Comparison of ENCODE assay signal across 9 cellular contexts in the genomic region with DNA sequence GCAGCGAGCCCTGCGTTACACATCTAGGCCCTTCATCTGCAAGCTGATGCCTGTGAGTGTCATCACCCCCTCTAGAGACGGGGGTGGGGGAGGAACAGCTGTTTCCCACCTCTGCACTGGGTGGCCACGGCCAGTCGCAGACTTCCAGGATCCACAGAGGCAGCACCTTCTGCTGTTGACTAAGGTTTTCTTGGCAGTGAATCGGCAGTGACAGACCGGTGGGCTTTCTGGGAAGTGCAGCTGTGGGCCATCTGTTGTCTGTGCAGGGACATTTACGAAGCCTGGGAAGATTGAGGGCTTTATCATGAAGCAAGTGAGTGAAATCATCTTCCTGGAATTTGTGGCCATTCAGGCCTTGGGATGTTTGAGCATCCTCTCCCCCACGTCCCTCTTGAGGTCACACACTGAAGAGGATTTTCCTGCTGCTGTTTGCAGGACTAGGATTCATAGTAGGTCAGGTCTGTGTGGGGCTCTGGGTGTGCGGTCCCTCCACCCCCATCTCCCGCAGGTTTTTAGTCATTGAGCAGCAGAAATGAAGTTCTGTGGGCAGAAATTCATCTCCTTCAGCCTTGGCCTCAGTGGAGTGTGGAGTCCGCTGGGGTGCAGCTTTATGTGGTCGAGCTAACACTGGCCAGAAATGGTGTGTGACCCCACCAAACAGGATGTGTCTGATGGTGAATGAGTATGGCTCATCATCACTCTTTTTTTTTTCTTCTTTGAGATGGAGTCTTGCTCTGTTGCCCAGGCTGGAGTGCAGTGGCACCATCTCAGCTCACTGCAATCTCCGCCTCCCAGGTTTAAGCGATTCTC. TPM values are rescaled to one million over a fixed set of nuclear protein-coding genes. Genes with fewer than 3 reads are reported as not detected.
DNase-seq lines count a peak whose midpoint lies in the region; ATAC-seq and TF ChIP-seq lines count a peak whose summit lies in the region.
"Had no signal": no experiment of that assay in that cellular context is flagged by ENCODE, and none has a peak within 500 bp of the region (broad histone marks: within the 10 kb centered on the region; RNA-seq: fewer than 3 reads in every experiment).

No MANE protein-coding gene starts in this region.

- peak; percentile 24 for DNase-seq in activated CD4-positive, alpha-beta T cell treated with anti-CD3 and anti-CD28 coated beads for 36 hours
- no peak for DNase-seq in activated CD4-positive, alpha-beta T cell treated with anti-CD3 and anti-CD28 coated beads for 4 hours
- peak; percentile 98 for DNase-seq in RPMI7951 (ENCODE audit: low read depth)
- DNase-seq in fibroblast of the aortic adventitia (ENCODE audit: low read depth) = peak; percentile 87
- DNase-seq in spleen = no peak
- DNase-seq in T-helper 9 cell = no peak
- DNase-seq in pons (ENCODE audit: low spot score) = no peak

- H3K4me3 ChIP-seq in fibroblast of the aortic adventitia (ENCODE audit: low read depth, low read length) = no peak overlapping the region
- H3K4me3 ChIP-seq in spleen = no peak overlapping the region
- H3K4me3 ChIP-seq: pancreas had no signal

- TF ChIP-seq CTCF in fibroblast of the aortic adventitia (IDR thresholded peaks at IDR 0.05; ENCODE audit: insufficient read depth, low read length) (peak; percentile 29), spleen (IDR thresholded peaks at IDR 0.05 in 8 of 11, conservative IDR thresholded peaks at IDR 0.05 in 3 of 11) (peak in 1 of 11 experiments; percentile 5)

- H3K9me3 Mint-ChIP-seq in activated CD4-positive, alpha-beta T cell treated with anti-CD3 and anti-CD28 coated beads for 36 hours (ENCODE audit: low read depth) = no peaks in the 10 kb centered on the region

- H3K27ac ChIP-seq in spleen = peak overlapping the region in 7 of 8 donors; percentile 88 to 99 (median 93)

- H3K4me1 ChIP-seq in spleen = peaks cover 60 to 92% (median 76%) of the 10 kb centered on the region in 6 donors

- TF ChIP-seq POLR2A in spleen (IDR thresholded peaks at IDR 0.05) = no peak

- peak overlapping the region; percentile 64 for H3K27ac Mint-ChIP-seq in activated CD4-positive, alpha-beta T cell treated with anti-CD3 and anti-CD28 coated beads for 36 hours

- peaks cover 56% of the 10 kb centered on the region for H3K36me3 Mint-ChIP-seq in activated CD4-positive, alpha-beta T cell treated with anti-CD3 and anti-CD28 coated beads for 36 hours (ENCODE audit: low read depth)

- no peaks in the 10 kb centered on the region for H3K27me3 ChIP-seq in spleen (replicated peaks in 1 of 7)
- H3K27me3 ChIP-seq: pancreas had no signal

- POLR2A ChIA-PET in activated CD4-positive, alpha-beta T cell treated with anti-CD3 and anti-CD28 coated beads for 36 hours (lab: Charles Lee) = interaction anchor here (0.6 to 1.2 kb wide), 2 partner anchors 11 to 432 kb away, joined by 3 to 4 read pairs; no protein-coding TSS in a partner anchor

- H3K27me3 Mint-ChIP-seq in activated CD4-positive, alpha-beta T cell treated with anti-CD3 and anti-CD28 coated beads for 36 hours = no peaks in the 10 kb centered on the region

- WGBS in spleen, 5 donors = 53 to 67% (median 55%) methylated on average over 15 of the region's 15 CpGs

- CTCF ChIA-PET in activated CD4-positive, alpha-beta T cell treated with anti-CD3 and anti-CD28 coated beads for 36 hours (lab: Charles Lee) = interaction anchor here (0.6 to 1.6 kb wide), 11 partner anchors 11 to 343 kb away, joined by 3 to 6 read pairs (median 3); no protein-coding TSS in a partner anchor

- ATAC-seq in activated CD4-positive, alpha-beta T cell treated with anti-CD3 and anti-CD28 coated beads for 36 hours = no peak
- ATAC-seq in HG02571 (IDR thresholded peaks at IDR 0.05; ENCODE audit: unreplicated experiment) = no peak

- H3K9me3 ChIP-seq in spleen = no peaks in the 10 kb centered on the region
- H3K9me3 ChIP-seq: pancreas had no signal

- intact Hi-C loops in activated CD4-positive, alpha-beta T cell treated with anti-CD3 and anti-CD28 coated beads for 36 hours (cut with DNase I, micrococcal nuclease) = no loop called here
- intact Hi-C loops in spleen (cut with DNase I; ENCODE audit: low total_unique reads) = no loop called here

- H3K36me3 ChIP-seq in spleen = peaks cover 0 to 53% (median 25%) of the 10 kb centered on the region in 6 donors
- H3K36me3 ChIP-seq: pancreas had no signal

- H3K4me1 Mint-ChIP-seq in activated CD4-positive, alpha-beta T cell treated with anti-CD3 and anti-CD28 coated beads for 36 hours = peaks cover 75% of the 10 kb centered on the region

- H3K4me3 Mint-ChIP-seq in activated CD4-positive, alpha-beta T cell treated with anti-CD3 and anti-CD28 coated beads for 36 hours = no peak overlapping the region

RNA-seq across cellular contexts. Expression of gene PGS1, which starts 12.0 kb away (rescaled TPM):
- total RNA-seq in activated CD4-positive, alpha-beta T cell treated with anti-CD3 and anti-CD28 coated beads for 36 hours = 10 to 100 TPM; 73.3 to 75.0 TPM
- total RNA-seq in RPMI7951 (2014; rRNA removed; shearing (Covaris generic)) = 19.5 and 21.9 TPM in 2 replicates
- 13.9 and 40.2 TPM in 2 replicates for total RNA-seq in fibroblast of the aortic adventitia (ENCODE audit: low replicate concordance)
- 100 to 1,000 TPM in 6 of 7 donors, 10 to 100 TPM in 1; 60.1 to 217 (median 112) TPM for total RNA-seq in spleen
- 10 to 100 TPM; 20.0 to 34.7 (median 20.5) TPM for polyA plus RNA-seq in spleen

RNA-seq across cellular contexts. Expression of gene SOCS3, which starts 30.6 kb away (rescaled TPM):
- 100 to 1,000 TPM; 150 to 162 TPM for total RNA-seq in activated CD4-positive, alpha-beta T cell treated with anti-CD3 and anti-CD28 coated beads for 36 hours
- 6.2 and 10.6 TPM in 2 replicates for total RNA-seq in RPMI7951 (2014; rRNA removed; shearing (Covaris generic))
- total RNA-seq in fibroblast of the aortic adventitia (ENCODE audit: low replicate concordance) = 26.0 and 50.6 TPM in 2 replicates
- total RNA-seq in spleen = 100 to 1,000 TPM in 4 of 7 donors, 10 to 100 TPM in 3; 21.4 to 164 (median 103) TPM
- 10 to 100 TPM; 10.7 to 22.2 (median 12.2) TPM for polyA plus RNA-seq in spleen

Comparison
In these comparisons a context has a peak if more than half of its experiments do, and no peak if none do; other contexts are left out.
1. DNase-seq: peak in activated CD4-positive, alpha-beta T cell treated with anti-CD3 and anti-CD28 coated beads for 36 hours (single experiment), RPMI7951 (single experiment) and fibroblast of the aortic adventitia (single experiment); none in activated CD4-positive, alpha-beta T cell treated with anti-CD3 and anti-CD28 coated beads for 4 hours (0 of 2), spleen (single experiment), T-helper 9 cell (single experiment) and pons (single experiment).